In genomic region chr12:104957388-104958008, GRCh38 we compare ENCODE assay signal across 8 cellular contexts. TPM values are rescaled to one million over a fixed set of nuclear protein-coding genes. Genes with fewer than 3 reads are reported as not detected.
DNase-seq lines count a peak whose midpoint lies in the region; ATAC-seq, FAIRE-seq and TF ChIP-seq lines count a peak whose summit lies in the region.

No MANE protein-coding gene starts in this region.

- no peak for FAIRE-seq in GM18507 (lab: Jason Lieb, UNC)
- FAIRE-seq in kidney (lab: Jason Lieb, UNC): no peak

- intact Hi-C loops in kidney (cut with DNase I): no loop called here

- H3K9me3 ChIP-seq in Peyer's patch: no peaks in the 10 kb centered on the region
- no peaks in the 10 kb centered on the region for H3K9me3 ChIP-seq in kidney (ENCODE audit: control insufficient read depth in 1 of 2, low read length in 2 of 2)

- H3K4me1 ChIP-seq in Peyer's patch (peaks cover 0 to 25% (median 5%) of the 10 kb centered on the region in 4 donors), kidney (ENCODE audit: control insufficient read depth in 1 of 2, insufficient read depth in 1 of 2, low read depth in 1 of 2, low read length in 2 of 2) (peaks cover 5 to 6% of the 10 kb centered on the region in 2 donors)

- H3K27ac ChIP-seq in Peyer's patch: peak overlapping the region; percentile 81 to 97 (median 88)
- H3K27ac ChIP-seq in kidney (ENCODE audit: low read depth in 2 of 2, low read length in 2 of 2): peak overlapping the region in 1 of 2 donors; percentile 45

- ATAC-seq in HG02943 (IDR thresholded peaks at IDR 0.05; ENCODE audit: low read depth, unreplicated experiment): peak; percentile 14

- no peaks in the 10 kb centered on the region for H3K36me3 ChIP-seq in Peyer's patch
- no peaks in the 10 kb centered on the region for H3K36me3 ChIP-seq in kidney (ENCODE audit: control insufficient read depth in 1 of 2, insufficient read depth in 2 of 2, low read length in 2 of 2)

- TF ChIP-seq CTCF in Peyer's patch (IDR thresholded peaks at IDR 0.05) (no peak), astrocyte of the spinal cord (IDR thresholded peaks at IDR 0.05; ENCODE audit: low read depth, low read length) (no peak), kidney (IDR thresholded peaks at IDR 0.05; ENCODE audit: borderline replicate concordance, extremely low read depth, insufficient read depth) (no peak)

- in situ Hi-C loops in astrocyte of the spinal cord (cut with HindIII; ENCODE audit: low sequenced_read_pairs): no loop called here

- H3K4me3 ChIP-seq in Peyer's patch (peak overlapping the region; percentile 86 to 99 (median 94)), astrocyte of the spinal cord (ENCODE audit: low read depth, low read length) (peak overlapping the region; percentile 74), kidney (ENCODE audit: low read length in 2 of 2) (peak overlapping the region; percentile 60 to 67)

- H3K9ac ChIP-seq in kidney (ENCODE audit: low read length in 2 of 2): no peak overlapping the region

- H3K27me3 ChIP-seq in Peyer's patch: no peaks in the 10 kb centered on the region

- DNase-seq in GM18507 (ENCODE audit: extremely low spot score, insufficient read length, low read depth): peak; percentile 14
- peak in 2 of 3 donors; percentile 47 to 67 for DNase-seq in Peyer's patch
- no peak for DNase-seq in astrocyte of the spinal cord (ENCODE audit: low read depth, low spot score)
- DNase-seq in kidney: no peak
- DNase-seq in stimulated activated CD4-positive, alpha-beta T cell treated with anti-CD3 and anti-CD28 coated beads, Interleukin-4, amount 100 ng/mL, for 4 hours: peak; percentile 26 to 29
- DNase-seq in NCI-H1436 treated with DMSO at 0.1 percent for 48 hours (lab: John Stamatoyannopoulos, UW): no peak
- DNase-seq in ureter (ENCODE audit: low spot score): no peak

- no peak for TF ChIP-seq POLR2A in Peyer's patch (IDR thresholded peaks at IDR 0.05)

RNA-seq across cellular contexts. Expression of gene SLC41A2, which starts 0.6 kb away (rescaled TPM):
- total RNA-seq in Peyer's patch (100 to 1,000 TPM in 2 of 4 donors, 10 to 100 TPM in 2; 11.6 to 178 (median 114) TPM), kidney (27.6 TPM), ureter (7.8 TPM)
- polyA plus RNA-seq in kidney (ENCODE audit: insufficient read depth, low read depth, low replicate concordance): 3.2 TPM

RNA-seq across cellular contexts. Expression of gene NOPCHAP1, which starts 28.6 kb away (rescaled TPM):
- 1 to 10 TPM; 1.2 to 7.1 (median 5.1) TPM for total RNA-seq in Peyer's patch
- 15.3 TPM for total RNA-seq in kidney
- 14.8 TPM for polyA plus RNA-seq in kidney (ENCODE audit: insufficient read depth, low read depth, low replicate concordance)
- total RNA-seq in ureter: 15.4 TPM

Comparison
In these comparisons a context has a peak if more than half of its experiments do, and no peak if none do; other contexts are left out.
1. DNase-seq: peak in GM18507 (single experiment), Peyer's patch (2 of 3) and stimulated activated CD4-positive, alpha-beta T cell treated with anti-CD3 and anti-CD28 coated beads, Interleukin-4, amount 100 ng/mL, for 4 hours (2 of 2); none in astrocyte of the spinal cord (single experiment), kidney (single experiment), NCI-H1436 treated with DMSO at 0.1 percent for 48 hours (single experiment) and ureter (single experiment).
2. Peak in every context shown above with its lines, with median percentiles within 50 percentile points of each other: H3K4me3 ChIP-seq.